In the genomic region with DNA sequence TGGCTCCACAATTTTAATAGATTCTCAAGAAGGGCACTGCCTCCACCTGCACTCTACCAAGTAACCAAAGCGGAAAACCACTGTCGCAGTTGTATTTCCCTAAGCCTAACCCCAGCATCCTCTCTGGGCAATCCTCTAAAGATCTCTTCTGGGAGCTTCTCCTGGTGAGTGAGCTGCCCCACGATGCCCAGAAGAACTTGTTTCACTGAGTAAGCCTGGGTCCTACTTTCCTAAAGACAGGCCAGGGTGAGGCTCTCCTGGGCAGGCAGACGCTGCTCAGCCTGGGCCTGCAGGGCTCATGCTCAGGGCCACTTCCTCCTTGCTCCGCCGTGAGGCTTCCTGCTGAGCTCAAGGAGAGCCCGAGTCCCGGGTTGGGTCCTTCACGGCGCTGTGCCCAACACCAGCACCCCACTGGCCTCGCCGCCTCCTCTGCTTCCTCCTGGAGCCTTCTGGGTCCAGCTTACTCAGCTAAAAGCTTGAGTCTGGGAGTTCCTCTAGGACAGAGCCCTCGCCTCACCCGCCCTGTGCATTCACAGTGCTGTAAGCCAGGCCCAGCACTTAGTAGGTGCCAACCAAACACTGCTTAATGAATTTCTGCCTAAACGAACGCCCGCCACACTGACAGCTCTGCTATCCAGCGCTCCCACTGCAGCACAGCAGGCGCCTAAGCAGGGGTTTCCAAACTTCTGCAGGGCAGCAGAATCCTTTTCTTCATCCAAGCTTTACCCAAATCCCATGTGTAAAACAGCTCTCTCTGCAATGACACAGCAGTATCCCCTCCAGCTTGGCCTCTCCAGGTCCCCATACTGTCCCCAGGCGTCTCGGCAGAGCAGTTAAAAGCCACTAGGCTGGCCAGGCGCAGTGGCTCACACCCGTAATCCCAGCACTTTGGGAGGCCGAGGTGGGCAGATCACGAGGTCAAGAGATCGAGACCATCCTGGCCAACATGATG, we compare ENCODE assay signal across 8 cellular contexts. TPM values are rescaled to one million over a fixed set of nuclear protein-coding genes. Genes with fewer than 3 reads are reported as not detected.
A peak's percentile ranks its signal among the peaks of the same experiment; 100 is the strongest.
DNase-seq lines count a peak whose midpoint lies in the region; ATAC-seq and TF ChIP-seq lines count a peak whose summit lies in the region.

No MANE protein-coding gene starts in this region.

- H3K9me3 ChIP-seq in uterus: no peaks in the 10 kb centered on the region

- H3K27ac ChIP-seq in substantia nigra (ENCODE audit: low read depth, low read length, poor library complexity, severe bottlenecking): no peak overlapping the region
- H3K27ac ChIP-seq in uterus: no peak overlapping the region

- TF ChIP-seq CTCF in uterus (IDR thresholded peaks at IDR 0.05): no peak

- no peak overlapping the region for H3K4me3 ChIP-seq in uterus

- ATAC-seq in GM21717 (IDR thresholded peaks at IDR 0.05; ENCODE audit: unreplicated experiment) (peak; percentile 58), left lobe of liver (peak; percentile 76)

- no peaks in the 10 kb centered on the region for H3K27me3 ChIP-seq in uterus

- intact Hi-C loops in uterus (cut with DNase I; ENCODE audit: low total_unique reads): no loop called here

- H3K4me1 ChIP-seq in uterus: peaks cover 5 to 12% of the 10 kb centered on the region in 2 donors

- TF ChIP-seq POLR2A in uterus (IDR thresholded peaks at IDR 0.05): no peak

- DNase-seq in GDM1 (lab: John Stamatoyannopoulos, UW) (peak; percentile 68), MV-4-11 (lab: John Stamatoyannopoulos, UW) (peak; percentile 81), left lobe of liver (ENCODE audit: low spot score) (peak; percentile 55), substantia nigra (lab: John Stamatoyannopoulos, UW) (peak in 34 of 49 donors; percentile 9 to 76 (median 32)), NCI-H524 treated with DMSO at 0.1 percent for 48 hours (lab: John Stamatoyannopoulos, UW) (no peak), uterus (no peak)
- peak; percentile 18 for DNase-seq in activated T-helper 9 cell treated with anti-CD3 and anti-CD28 coated beads, Interleukin-2, amount 50 U/mL, for 16 hours (ENCODE audit: low read depth)

- H3K36me3 ChIP-seq in uterus: no peaks in the 10 kb centered on the region

RNA-seq across cellular contexts. Expression of a gene that starts 5.7 kb away (rescaled TPM):
- total RNA-seq in left lobe of liver: 16.1 TPM
- 10 to 100 TPM; 13.1 to 43.9 (median 22.4) TPM for total RNA-seq in uterus

Comparison
In these comparisons a context has a peak if more than half of its experiments do, and no peak if none do; other contexts are left out.
1. DNase-seq: peak in GDM1 (single experiment), MV-4-11 (single experiment), activated T-helper 9 cell treated with anti-CD3 and anti-CD28 coated beads, Interleukin-2, amount 50 U/mL, for 16 hours (single experiment), left lobe of liver (single experiment) and substantia nigra (34 of 49); none in NCI-H524 treated with DMSO at 0.1 percent for 48 hours (single experiment) and uterus (0 of 2).